29 cellular contexts compared by ENCODE assay signal in genomic region chr5:165137701-165138100, GRCh38.
"Had no signal": no experiment of that assay in that cellular context is flagged by ENCODE, and none has a peak within 500 bp of the region (broad histone marks: within the 10 kb centered on the region; RNA-seq: fewer than 3 reads in every experiment).

No MANE protein-coding gene starts in this region.

- DNase-seq: cortex of kidney; effector CD4-positive, alpha-beta T cell; foreskin keratinocyte; heart left ventricle; kidney; mucosa of descending colon; naive B cell; stimulated activated CD4-positive, alpha-beta T cell treated with anti-CD3 and anti-CD28 coated beads, Interleukin-2, amount 100 ng/mL, for 24 hours; stimulated activated CD4-positive, alpha-beta T cell treated with anti-CD3 and anti-CD28 coated beads, Interleukin-4, amount 100 ng/mL, for 24 hours; stimulated activated naive CD4-positive, alpha-beta T cell treated with Interleukin-2 at 50 U/mL for 16 hours; stomach; thyroid gland; trophoblast cell had no signal

- H3K36me3 ChIP-seq: gastroesophageal sphincter, heart left ventricle, prostate gland, right atrium auricular region, stomach, thyroid gland, vagina had no signal

- H3K27ac ChIP-seq: epithelial cell of prostate, foreskin keratinocyte, heart left ventricle, hepatocyte, parathyroid adenoma, prostate gland, right atrium auricular region, stomach, thyroid gland, vagina had no signal

- H2AFZ ChIP-seq: hepatocyte, parathyroid adenoma had no signal

- H3K27me3 Mint-ChIP-seq: memory B cell; naive B cell; natural killer cell treated with Interleukin-12 subunit alpha and Interleukin-12 subunit beta and Interleukin-15 and Interleukin-18, amount 100 ng/mL, for 72 hours had no signal

- H3K9me3 ChIP-seq: gastroesophageal sphincter, heart left ventricle, mucosa of descending colon, prostate gland, right atrium auricular region, stomach, thyroid gland, vagina had no signal

- H3K4me2 ChIP-seq: hepatocyte had no signal

- ATAC-seq: esophagus mucosa; foreskin keratinocyte; gastroesophageal sphincter; heart left ventricle; left lobe of liver; mucosa of descending colon; natural killer cell treated with Interleukin-12 subunit alpha and Interleukin-12 subunit beta and Interleukin-15 and Interleukin-18, amount 100 ng/mL, for 72 hours; sciatic nerve; stimulated activated effector memory CD8-positive, alpha-beta T cell treated with anti-CD3 and anti-CD28 coated beads, Interleukin-12 subunit alpha, Interleukin-12 subunit beta, amount 100 ng/mL, for 72 hours had no signal

- H3K9me3 Mint-ChIP-seq: mesothelial cell of epicardium, naive B cell, neural crest cell had no signal

- H3K36me3 Mint-ChIP-seq: memory B cell; mesothelial cell of epicardium; naive B cell; natural killer cell treated with Interleukin-12 subunit alpha and Interleukin-12 subunit beta and Interleukin-15 and Interleukin-18, amount 100 ng/mL, for 72 hours; stimulated activated effector memory CD8-positive, alpha-beta T cell treated with anti-CD3 and anti-CD28 coated beads, Interleukin-12 subunit alpha, Interleukin-12 subunit beta, amount 100 ng/mL, for 72 hours had no signal

- H3K9ac ChIP-seq: parathyroid adenoma had no signal

- H3K4me3 ChIP-seq: gastroesophageal sphincter, heart left ventricle, hepatocyte, lung, mucosa of descending colon, prostate gland, right atrium auricular region, stomach, thyroid gland, vagina had no signal

- H3K27ac Mint-ChIP-seq: memory B cell; mesothelial cell of epicardium; naive B cell; natural killer cell treated with Interleukin-12 subunit alpha and Interleukin-12 subunit beta and Interleukin-15 and Interleukin-18, amount 100 ng/mL, for 72 hours; stimulated activated effector memory CD8-positive, alpha-beta T cell treated with anti-CD3 and anti-CD28 coated beads, Interleukin-12 subunit alpha, Interleukin-12 subunit beta, amount 100 ng/mL, for 72 hours had no signal

- H3K4me1 Mint-ChIP-seq: memory B cell; naive B cell; stimulated activated effector memory CD8-positive, alpha-beta T cell treated with anti-CD3 and anti-CD28 coated beads, Interleukin-12 subunit alpha, Interleukin-12 subunit beta, amount 100 ng/mL, for 72 hours had no signal

- H3K4me1 ChIP-seq: foreskin keratinocyte, heart left ventricle, parathyroid adenoma, prostate gland, right atrium auricular region, thyroid gland, vagina had no signal

- H3K27me3 ChIP-seq: foreskin keratinocyte, gastroesophageal sphincter, heart left ventricle, hepatocyte, right atrium auricular region, stomach, thyroid gland, vagina had no signal

- H3K4me3 Mint-ChIP-seq: memory B cell; mesothelial cell of epicardium; naive B cell; natural killer cell treated with Interleukin-12 subunit alpha and Interleukin-12 subunit beta and Interleukin-15 and Interleukin-18, amount 100 ng/mL, for 72 hours; neural crest cell; stimulated activated effector memory CD8-positive, alpha-beta T cell treated with anti-CD3 and anti-CD28 coated beads, Interleukin-12 subunit alpha, Interleukin-12 subunit beta, amount 100 ng/mL, for 72 hours had no signal

- H3K79me2 ChIP-seq: hepatocyte, parathyroid adenoma had no signal
